Comparison of ENCODE assay signal across 8 cellular contexts in the genomic region with DNA sequence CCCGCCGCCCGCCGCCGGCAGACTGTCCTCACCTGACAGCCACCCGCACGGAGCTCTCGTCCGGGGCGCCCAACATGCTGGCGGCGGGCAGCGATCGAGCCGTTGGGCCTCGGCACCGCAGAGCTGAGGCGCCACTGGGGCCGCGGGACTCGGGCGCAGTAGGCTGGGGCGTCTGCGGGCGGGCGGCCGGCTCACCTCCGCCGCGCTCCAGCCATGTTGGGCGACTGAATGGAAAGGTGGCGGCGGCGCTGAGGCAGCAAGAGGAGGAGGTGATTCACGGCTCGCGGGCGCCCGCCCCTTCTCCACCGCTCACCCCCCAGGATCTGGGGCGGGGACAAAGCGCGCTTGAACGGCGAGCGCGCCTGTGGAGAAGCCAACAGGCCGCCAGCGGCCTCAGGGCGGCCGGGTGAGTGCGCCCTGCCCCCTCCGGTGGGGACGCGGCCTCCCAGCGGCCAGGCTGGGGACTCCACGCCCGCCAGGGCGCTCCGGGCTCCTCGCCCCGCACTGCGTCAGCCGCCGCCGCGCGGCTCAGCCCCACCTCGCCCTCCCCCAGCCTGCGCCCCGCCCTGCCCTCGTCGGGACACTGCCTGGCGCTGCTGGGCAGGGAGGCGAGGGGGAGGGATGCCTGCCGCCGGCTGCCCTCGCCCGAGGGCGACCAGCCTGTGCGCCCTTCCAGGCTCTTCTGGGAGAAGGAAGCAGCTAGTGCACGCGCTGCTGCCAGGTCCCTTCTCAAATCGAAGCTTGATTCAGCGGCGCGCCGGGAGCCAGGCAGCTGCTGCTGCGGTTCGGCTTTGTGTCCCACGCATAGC. TPM values are rescaled to one million over a fixed set of nuclear protein-coding genes. Genes with fewer than 3 reads are reported as not detected.
DNase-seq lines count a peak whose midpoint lies in the region; ATAC-seq and TF ChIP-seq lines count a peak whose summit lies in the region.

A gene with protein sequence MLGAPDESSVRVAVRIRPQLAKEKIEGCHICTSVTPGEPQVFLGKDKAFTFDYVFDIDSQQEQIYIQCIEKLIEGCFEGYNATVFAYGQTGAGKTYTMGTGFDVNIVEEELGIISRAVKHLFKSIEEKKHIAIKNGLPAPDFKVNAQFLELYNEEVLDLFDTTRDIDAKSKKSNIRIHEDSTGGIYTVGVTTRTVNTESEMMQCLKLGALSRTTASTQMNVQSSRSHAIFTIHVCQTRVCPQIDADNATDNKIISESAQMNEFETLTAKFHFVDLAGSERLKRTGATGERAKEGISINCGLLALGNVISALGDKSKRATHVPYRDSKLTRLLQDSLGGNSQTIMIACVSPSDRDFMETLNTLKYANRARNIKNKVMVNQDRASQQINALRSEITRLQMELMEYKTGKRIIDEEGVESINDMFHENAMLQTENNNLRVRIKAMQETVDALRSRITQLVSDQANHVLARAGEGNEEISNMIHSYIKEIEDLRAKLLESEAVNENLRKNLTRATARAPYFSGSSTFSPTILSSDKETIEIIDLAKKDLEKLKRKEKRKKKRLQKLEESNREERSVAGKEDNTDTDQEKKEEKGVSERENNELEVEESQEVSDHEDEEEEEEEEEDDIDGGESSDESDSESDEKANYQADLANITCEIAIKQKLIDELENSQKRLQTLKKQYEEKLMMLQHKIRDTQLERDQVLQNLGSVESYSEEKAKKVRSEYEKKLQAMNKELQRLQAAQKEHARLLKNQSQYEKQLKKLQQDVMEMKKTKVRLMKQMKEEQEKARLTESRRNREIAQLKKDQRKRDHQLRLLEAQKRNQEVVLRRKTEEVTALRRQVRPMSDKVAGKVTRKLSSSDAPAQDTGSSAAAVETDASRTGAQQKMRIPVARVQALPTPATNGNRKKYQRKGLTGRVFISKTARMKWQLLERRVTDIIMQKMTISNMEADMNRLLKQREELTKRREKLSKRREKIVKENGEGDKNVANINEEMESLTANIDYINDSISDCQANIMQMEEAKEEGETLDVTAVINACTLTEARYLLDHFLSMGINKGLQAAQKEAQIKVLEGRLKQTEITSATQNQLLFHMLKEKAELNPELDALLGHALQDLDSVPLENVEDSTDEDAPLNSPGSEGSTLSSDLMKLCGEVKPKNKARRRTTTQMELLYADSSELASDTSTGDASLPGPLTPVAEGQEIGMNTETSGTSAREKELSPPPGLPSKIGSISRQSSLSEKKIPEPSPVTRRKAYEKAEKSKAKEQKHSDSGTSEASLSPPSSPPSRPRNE (N-terminal part only) (minus strand): TSS at position 226 of the 809 bp plus-strand sequence. CDS start 150 bp downstream, at position 76.

- H3K9me3 ChIP-seq in WERI-Rb-1 (ENCODE audit: severe bottlenecking): no peaks in the 10 kb centered on the region
- no peaks in the 10 kb centered on the region for H3K9me3 ChIP-seq in mammary epithelial cell (replicated peaks; ENCODE audit: insufficient read depth, low read length)
- H3K9me3 ChIP-seq in smooth muscle cell (replicated peaks; ENCODE audit: low read depth): no peaks in the 10 kb centered on the region

- peak; percentile 88 for DNase-seq in SIG-M5 treated with dmso at 0.1 percent for 504 hours (lab: John Stamatoyannopoulos, UW; ENCODE audit: unreplicated experiment)
- no peak for DNase-seq in SIG-M5 (lab: John Stamatoyannopoulos, UW)
- DNase-seq in NCI-H2107 (lab: John Stamatoyannopoulos, UW): peak; percentile 85
- peak; percentile 92 for DNase-seq in WERI-Rb-1
- peak; percentile 95 for DNase-seq in mammary epithelial cell
- DNase-seq in iPS-NIHi11 (ENCODE audit: low spot score): peak; percentile 93
- DNase-seq in smooth muscle cell (lab: John Stamatoyannopoulos, UW; ENCODE audit: unreplicated experiment): peak; percentile 71

- TF ChIP-seq CTCF in WERI-Rb-1 (IDR thresholded peaks at IDR 0.05; ENCODE audit: low read depth, low read length) (peak; percentile 74), mammary epithelial cell (conservative IDR thresholded peaks at IDR 0.05 in 1 of 2, IDR thresholded peaks at IDR 0.05 in 1 of 2; ENCODE audit: extremely low read depth in 1 of 2, insufficient read depth in 1 of 2, low read depth in 1 of 2, low read length in 2 of 2) (peak; percentile 35 to 66), smooth muscle cell (IDR thresholded peaks at IDR 0.05; ENCODE audit: borderline replicate concordance, insufficient read depth, poor library complexity, severe bottlenecking) (peak; percentile 34)

- intact Hi-C loops in mammary epithelial cell (cut with micrococcal nuclease): loop anchor here (1.0 to 10.0 kb wide), 6 partner anchors 16 to 252 kb away; no protein-coding TSS in a partner anchor

- H4K20me1 ChIP-seq in mammary epithelial cell (ENCODE audit: insufficient read depth, low read length) (no peaks in the 10 kb centered on the region), smooth muscle cell (ENCODE audit: low read depth) (peaks cover 10% of the 10 kb centered on the region)

- in situ Hi-C loops in mammary epithelial cell (cut with MboI; ENCODE audit: low sequenced_read_pairs in 2 of 2): no loop called here

- BruUV-seq in mammary epithelial cell (replicated peaks; lab: Mats Ljungman, UMichigan): no TSS peak

- H3K27ac ChIP-seq in WERI-Rb-1 (peak within 1 kb of the TSS; percentile 92), mammary epithelial cell (ENCODE audit: insufficient read depth, low read depth, low read length) (peak within 1 kb of the TSS; percentile 77), smooth muscle cell (ENCODE audit: low read depth) (peak within 1 kb of the TSS; percentile 76)

- peak within 1 kb of the TSS; percentile 73 for H3K4me3 ChIP-seq in WERI-Rb-1 (ENCODE audit: low read depth, low read length)
- H3K4me3 ChIP-seq in mammary epithelial cell (replicated peaks in 1 of 3; ENCODE audit: insufficient read depth in 1 of 3, low read depth in 2 of 3, low read length in 3 of 3): peak within 1 kb of the TSS; percentile 77 to 92 (median 80)
- peak within 1 kb of the TSS; percentile 71 for H3K4me3 ChIP-seq in smooth muscle cell

- H3K4me1 ChIP-seq in mammary epithelial cell (ENCODE audit: insufficient read depth, low read length) (peaks cover 19% of the 10 kb centered on the region), smooth muscle cell (ENCODE audit: low read depth) (peaks cover 24% of the 10 kb centered on the region)

- H2AFZ ChIP-seq in mammary epithelial cell (ENCODE audit: low read depth, low read length) (peak within 1 kb of the TSS; percentile 92), smooth muscle cell (ENCODE audit: low read depth) (peak within 1 kb of the TSS; percentile 74)

- dilution Hi-C loops in mammary epithelial cell (cut with HindIII; ENCODE audit: low sequenced_read_pairs): no loop called here

- H3K79me2 ChIP-seq in mammary epithelial cell (ENCODE audit: insufficient read depth, low read length) (peaks cover 43% of the 10 kb centered on the region), smooth muscle cell (ENCODE audit: low read depth) (peaks cover 29% of the 10 kb centered on the region)

- H3K9ac ChIP-seq in mammary epithelial cell (ENCODE audit: insufficient read depth, low read length) (peak within 1 kb of the TSS; percentile 76), smooth muscle cell (ENCODE audit: low read depth) (peak within 1 kb of the TSS; percentile 91)

- H3K4me2 ChIP-seq in mammary epithelial cell (ENCODE audit: insufficient read depth, low read depth, low read length) (peak within 1 kb of the TSS; percentile 98), smooth muscle cell (peak within 1 kb of the TSS; percentile 90)

- H3K27me3 ChIP-seq in WERI-Rb-1 (ENCODE audit: insufficient read depth, low read depth, severe bottlenecking) (no peaks in the 10 kb centered on the region), mammary epithelial cell (ENCODE audit: insufficient read depth, low read length) (no peaks in the 10 kb centered on the region), smooth muscle cell (ENCODE audit: low read depth) (no peaks in the 10 kb centered on the region)

- 0% methylated on average over 15 of the region's 91 CpGs for WGBS in mammary epithelial cell (ENCODE audit: low coverage, missing lambda C conversion rate)
- WGBS in smooth muscle cell (ENCODE audit: low lambda C conversion rate): under 1% methylated on average over 71 of the region's 91 CpGs

- peak; percentile 96 for ATAC-seq in HG03039 (IDR thresholded peaks at IDR 0.05; ENCODE audit: unreplicated experiment)

- CTCF ChIA-PET in mammary epithelial cell (lab: Charles Lee; ENCODE audit: low non-redundant PET): interaction anchor here (0.5 to 0.7 kb wide), 4 partner anchors 12 to 524 kb away, joined by 3 to 7 read pairs (median 4); no protein-coding TSS in a partner anchor

- H3K36me3 ChIP-seq in WERI-Rb-1 (no peaks in the 10 kb centered on the region), mammary epithelial cell (ENCODE audit: insufficient read depth, low read length) (no peaks in the 10 kb centered on the region), smooth muscle cell (ENCODE audit: low read depth) (no peaks in the 10 kb centered on the region)

- H3F3A ChIP-seq in smooth muscle cell (ENCODE audit: low read depth): peaks cover 13% of the 10 kb centered on the region

RNA-seq across cellular contexts. Expression of the gene that starts here (rescaled TPM):
- total RNA-seq in mammary epithelial cell: 10 to 100 TPM; 43.0 to 45.3 TPM
- 18.8 TPM for polyA plus RNA-seq in mammary epithelial cell
- polyA minus RNA-seq in mammary epithelial cell: 37.0 TPM
- total RNA-seq in smooth muscle cell: 28.8 and 29.7 TPM in 2 replicates
- 9.2 and 11.5 TPM in 2 replicates for polyA plus RNA-seq in smooth muscle cell
